2 cellular contexts compared by ENCODE assay signal in the genomic region with DNA sequence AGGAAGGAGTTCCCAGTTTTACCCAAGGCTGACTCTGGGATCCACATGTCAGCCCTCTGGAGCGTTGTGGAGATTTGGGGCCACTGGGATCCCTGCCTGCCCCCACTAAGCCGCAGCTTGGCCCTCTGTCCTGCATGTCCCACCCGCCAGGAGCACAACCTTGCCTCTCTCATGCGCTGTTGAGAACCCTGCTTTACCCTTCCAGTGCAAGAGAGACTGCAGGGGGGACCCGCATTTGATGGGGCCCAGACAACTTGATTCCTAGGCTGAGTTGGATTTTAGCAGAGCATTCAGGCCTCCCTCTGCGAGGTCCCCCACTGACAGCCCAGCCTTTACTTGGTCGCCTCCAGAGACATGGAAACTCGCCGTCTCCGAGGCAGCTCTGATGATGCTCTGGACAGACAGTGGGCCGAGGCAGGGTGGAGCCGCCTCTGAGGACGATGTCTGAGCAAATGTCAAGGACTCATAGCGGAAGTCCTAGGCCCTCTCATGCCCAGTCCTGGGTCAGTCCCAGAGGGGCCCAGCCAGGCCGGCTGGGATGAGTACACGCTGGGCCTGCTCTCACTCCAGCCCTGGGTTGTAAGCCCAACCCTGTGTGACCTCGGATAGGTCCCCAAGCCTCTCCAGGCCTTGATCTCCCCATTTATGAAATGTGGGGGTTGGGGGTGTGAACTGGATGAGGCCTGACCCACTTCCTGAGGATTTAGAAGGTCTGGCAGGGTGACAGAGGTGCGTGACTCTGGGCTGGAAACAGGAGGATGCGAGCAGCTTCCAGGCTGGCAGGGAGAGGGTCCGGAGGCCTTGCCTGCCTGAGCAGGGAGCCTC.
TF ChIP-seq lines count a peak whose summit lies in the region.

No MANE protein-coding gene starts in this region.

TF ChIP-seq in H1, 55 proteins besides CTCF, POLR2A, EP300 and RAD21:
- no peak for TF ChIP-seq MAFK (IDR thresholded peaks at IDR 0.05; ENCODE audit: low read depth, low read length)
- no peak for TF ChIP-seq FOSL1 (IDR thresholded peaks at IDR 0.05; ENCODE audit: insufficient read depth, low read depth, low read length)
- TF ChIP-seq YY1 (IDR thresholded peaks at IDR 0.05; ENCODE audit: low read depth, low read length), result no peak
- TF ChIP-seq CTBP2 (IDR thresholded peaks at IDR 0.05; ENCODE audit: borderline replicate concordance, insufficient read depth, insufficient read length, low read length), result no peak
- TF ChIP-seq RXRA (IDR thresholded peaks at IDR 0.05; ENCODE audit: insufficient read depth, low read depth, low read length), result no peak
- no peak for TF ChIP-seq SIRT6 (IDR thresholded peaks at IDR 0.05; ENCODE audit: low read length)
- TF ChIP-seq, protein P1, sequence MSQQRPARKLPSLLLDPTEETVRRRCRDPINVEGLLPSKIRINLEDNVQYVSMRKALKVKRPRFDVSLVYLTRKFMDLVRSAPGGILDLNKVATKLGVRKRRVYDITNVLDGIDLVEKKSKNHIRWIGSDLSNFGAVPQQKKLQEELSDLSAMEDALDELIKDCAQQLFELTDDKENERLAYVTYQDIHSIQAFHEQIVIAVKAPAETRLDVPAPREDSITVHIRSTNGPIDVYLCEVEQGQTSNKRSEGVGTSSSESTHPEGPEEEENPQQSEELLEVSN (IDR thresholded peaks at IDR 0.05), result no peak

TF ChIP-seq in SK-N-SH treated with all-trans-retinoic acid at 6 μM for 48 hours, 23 proteins besides CTCF, POLR2A, EP300 and RAD21:
- TF ChIP-seq BACH2 (CRISPR knock-in tag; IDR thresholded peaks at IDR 0.05; ENCODE audit: borderline replicate concordance), result no peak
- TF ChIP-seq ZNF565 (CRISPR knock-in tag; conservative IDR thresholded peaks at IDR 0.05; ENCODE audit: low read depth), result no peak
- no peak for TF ChIP-seq TOX (CRISPR knock-in tag; IDR thresholded peaks at IDR 0.05; ENCODE audit: borderline replicate concordance)
- no peak for TF ChIP-seq ZNF70 (CRISPR knock-in tag; IDR thresholded peaks at IDR 0.05)
- TF ChIP-seq, protein P2, sequence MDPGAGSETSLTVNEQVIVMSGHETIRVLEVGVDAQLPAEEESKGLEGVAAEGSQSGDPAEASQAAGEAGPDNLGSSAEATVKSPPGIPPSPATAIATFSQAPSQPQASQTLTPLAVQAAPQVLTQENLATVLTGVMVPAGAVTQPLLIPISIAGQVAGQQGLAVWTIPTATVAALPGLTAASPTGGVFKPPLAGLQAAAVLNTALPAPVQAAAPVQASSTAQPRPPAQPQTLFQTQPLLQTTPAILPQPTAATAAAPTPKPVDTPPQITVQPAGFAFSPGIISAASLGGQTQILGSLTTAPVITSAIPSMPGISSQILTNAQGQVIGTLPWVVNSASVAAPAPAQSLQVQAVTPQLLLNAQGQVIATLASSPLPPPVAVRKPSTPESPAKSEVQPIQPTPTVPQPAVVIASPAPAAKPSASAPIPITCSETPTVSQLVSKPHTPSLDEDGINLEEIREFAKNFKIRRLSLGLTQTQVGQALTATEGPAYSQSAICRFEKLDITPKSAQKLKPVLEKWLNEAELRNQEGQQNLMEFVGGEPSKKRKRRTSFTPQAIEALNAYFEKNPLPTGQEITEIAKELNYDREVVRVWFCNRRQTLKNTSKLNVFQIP (CRISPR knock-in tag; IDR thresholded peaks at IDR 0.05; ENCODE audit: borderline replicate concordance, low read depth), result no peak
- no peak for TF ChIP-seq TCF4 (CRISPR knock-in tag; IDR thresholded peaks at IDR 0.05; ENCODE audit: borderline replicate concordance)
- TF ChIP-seq ESRRG (CRISPR knock-in tag; IDR thresholded peaks at IDR 0.05), result no peak
- TF ChIP-seq GLIS3 (CRISPR knock-in tag; IDR thresholded peaks at IDR 0.05), result no peak
- no peak for TF ChIP-seq ZFP30 (CRISPR knock-in tag; IDR thresholded peaks at IDR 0.05)
